In the genomic region with DNA sequence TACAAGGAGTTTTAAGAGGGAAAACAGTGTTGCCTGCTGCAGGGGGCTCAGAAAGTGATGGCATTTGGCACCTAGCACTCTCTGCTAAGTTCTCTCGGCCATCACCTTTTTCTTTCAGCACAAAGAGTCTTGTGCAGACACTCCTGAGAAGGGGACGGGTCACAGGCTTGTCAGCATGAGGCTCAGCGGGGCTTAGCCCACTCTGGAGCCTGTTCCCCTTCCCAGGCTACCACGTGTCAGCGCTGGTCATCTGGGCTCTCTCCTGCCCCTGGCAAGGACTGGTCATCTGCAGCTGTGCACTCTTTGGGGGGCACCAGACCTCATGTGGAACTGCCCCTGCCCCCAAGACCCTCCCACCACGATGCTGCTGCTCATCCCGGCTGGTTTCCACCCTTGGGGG, we compare ENCODE assay signal across 25 cellular contexts.
DNase-seq lines count a peak whose midpoint lies in the region; ATAC-seq and TF ChIP-seq lines count a peak whose summit lies in the region.
"Had no signal": no experiment of that assay in that cellular context is flagged by ENCODE, and none has a peak within 500 bp of the region (broad histone marks: within the 10 kb centered on the region; RNA-seq: fewer than 3 reads in every experiment).

No MANE protein-coding gene starts in this region.

- peak overlapping the region; percentile 68 for H3K18ac ChIP-seq in neuronal stem cell (ENCODE audit: low read length)

- no peak for TF ChIP-seq CTCF in GM23338 (conservative IDR thresholded peaks at IDR 0.05; ENCODE audit: low read depth in 2 of 2)
- no peak for TF ChIP-seq CTCF in HEK293 (tag by site-specific recombination; IDR thresholded peaks at IDR 0.05)
- TF ChIP-seq CTCF in endodermal cell (conservative IDR thresholded peaks at IDR 0.05) = no peak

- peak; percentile 58 for ATAC-seq in GM23338
- ATAC-seq: GM12878 had no signal

- H3K9me3 ChIP-seq in HEK293 (ENCODE audit: control insufficient read depth, insufficient read depth, low read depth, low read length) (no peaks in the 10 kb centered on the region), endodermal cell (ENCODE audit: control insufficient read depth, low read length) (no peaks in the 10 kb centered on the region), neuronal stem cell (replicated peaks in 1 of 2; ENCODE audit: control insufficient read depth in 2 of 2, insufficient read depth in 1 of 2, low read depth in 1 of 2, low read length in 2 of 2) (no peaks in the 10 kb centered on the region)
- H3K9me3 ChIP-seq: BE2C, BLaER1 had no signal

- H2BK120ac ChIP-seq in neuronal stem cell (ENCODE audit: low read depth, low read length) = no peak overlapping the region

- H3K23ac ChIP-seq in neuronal stem cell (ENCODE audit: low read depth, low read length, poor library complexity) = no peak overlapping the region

- H3K27me3 Mint-ChIP-seq in GM23338 (ENCODE audit: insufficient read depth, low read depth, poor library complexity) (peaks cover 4% of the 10 kb centered on the region), endodermal cell (ENCODE audit: insufficient read depth) (peaks cover under 1% of the 10 kb centered on the region)

- H2AK5ac ChIP-seq in neuronal stem cell (ENCODE audit: low read depth, low read length) = no peak overlapping the region

- H3K27ac Mint-ChIP-seq in GM23338 = no peak overlapping the region
- H3K27ac Mint-ChIP-seq in endodermal cell = no peak overlapping the region
- H3K27ac Mint-ChIP-seq: CD4-positive, CD25-positive, alpha-beta regulatory T cell; CD8-positive, alpha-beta memory T cell had no signal

- H2BK5ac ChIP-seq in neuronal stem cell (ENCODE audit: low read length) = no peak overlapping the region

- no peaks in the 10 kb centered on the region for H3K9me2 ChIP-seq in GM23338 (ENCODE audit: insufficient read depth)

- no peak overlapping the region for H3K14ac ChIP-seq in neuronal stem cell (ENCODE audit: low read length)

- POLR2A ChIA-PET in HEK293 (lab: Yijun Ruan, JAX) = no interaction called here

- H3K27me3 ChIP-seq in GM23338 (ENCODE audit: insufficient read depth) (no peaks in the 10 kb centered on the region), endodermal cell (ENCODE audit: control insufficient read depth, insufficient read depth, low read length, poor library complexity, severe bottlenecking) (no peaks in the 10 kb centered on the region), neuronal stem cell (ENCODE audit: control insufficient read depth in 3 of 3, insufficient read depth in 3 of 3, low read depth in 1 of 3, low read length in 3 of 3) (peaks cover 0 to 2% (median 0%) of the 10 kb centered on the region in 3 experiments)
- H3K27me3 ChIP-seq: BE2C, BLaER1 had no signal

- no peaks in the 10 kb centered on the region for H3K36me3 Mint-ChIP-seq in GM23338 (ENCODE audit: low read depth)
- H3K36me3 Mint-ChIP-seq in endodermal cell (ENCODE audit: low read depth) = no peaks in the 10 kb centered on the region
- H3K36me3 Mint-ChIP-seq: CD14-positive monocyte; CD4-positive, alpha-beta memory T cell; CD4-positive, CD25-positive, alpha-beta regulatory T cell had no signal

- H3K4me3 Mint-ChIP-seq in GM23338 = no peak overlapping the region
- H3K4me3 Mint-ChIP-seq in endodermal cell = no peak overlapping the region
- H3K4me3 Mint-ChIP-seq: CD4-positive, alpha-beta memory T cell; CD4-positive, CD25-positive, alpha-beta regulatory T cell; CD8-positive, alpha-beta memory T cell had no signal

- H4K8ac ChIP-seq in neuronal stem cell (ENCODE audit: low read depth, low read length) = no peak overlapping the region

- H3K4me2 ChIP-seq in GM23338 (no peak overlapping the region), neuronal stem cell (ENCODE audit: insufficient read depth, low read length, poor library complexity, severe bottlenecking) (no peak overlapping the region)
- H3K4me2 ChIP-seq: BLaER1 had no signal

- no peak overlapping the region for H3K4ac ChIP-seq in neuronal stem cell (ENCODE audit: low read length)

- H2AFZ ChIP-seq in GM23338 (peak overlapping the region; percentile 56; the same call in 1 of the 2 replicates), neuronal stem cell (ENCODE audit: low read length) (no peak overlapping the region)

- H3K4me3 ChIP-seq in GM23338 (no peak overlapping the region), HEK293 (ENCODE audit: low read depth, low read length) (no peak overlapping the region), endodermal cell (ENCODE audit: low read length) (no peak overlapping the region), neuronal stem cell (ENCODE audit: low read length in 2 of 2) (no peak overlapping the region)
- H3K4me3 ChIP-seq: BLaER1, GM12878 had no signal

- H2BK12ac ChIP-seq in neuronal stem cell (ENCODE audit: low read length) = no peak overlapping the region

- H3K79me2 ChIP-seq in GM23338 (replicated peaks; ENCODE audit: insufficient read depth) = no peaks in the 10 kb centered on the region

- H3K36me3 ChIP-seq in GM23338 (ENCODE audit: insufficient read depth) (no peaks in the 10 kb centered on the region), HEK293 (ENCODE audit: control insufficient read depth in 2 of 2, insufficient read depth in 1 of 2, low read length in 2 of 2) (no peaks in the 10 kb centered on the region), endodermal cell (ENCODE audit: control insufficient read depth, insufficient read depth, low read length) (no peaks in the 10 kb centered on the region), neuronal stem cell (replicated peaks in 1 of 2; ENCODE audit: control insufficient read depth in 2 of 2, insufficient read depth in 2 of 2, low read length in 2 of 2) (no peaks in the 10 kb centered on the region)
- H3K36me3 ChIP-seq: BE2C had no signal

- WGBS in endodermal cell (ENCODE audit: insufficient coverage in 1 of 2, insufficient read length in 1 of 2), 2 experiments = 52 to 58% methylated on average over 3 to 7 of the region's 7 CpGs
- no CpG with 5 or more reads among the region's 7 CpGs for WGBS in neuronal stem cell (ENCODE audit: extremely low coverage in 2 of 2, insufficient read length in 2 of 2, insufficient replicate concordance in 1 of 2), 2 donors

- H4K20me1 ChIP-seq in GM23338 (replicated peaks; ENCODE audit: insufficient read depth) = no peaks in the 10 kb centered on the region

- no peak overlapping the region for H3K9ac ChIP-seq in endodermal cell (ENCODE audit: extremely low read depth, low read length, poor library complexity, severe bottlenecking)
- no peak overlapping the region for H3K9ac ChIP-seq in neuronal stem cell (ENCODE audit: low read depth, low read length, poor library complexity)
- H3K9ac ChIP-seq: BLaER1 had no signal

- DNase-seq in GM23338 (ENCODE audit: low spot score) (no peak), endodermal cell (peak; percentile 52), neuronal stem cell (ENCODE audit: low spot score) (no peak), NCI-H1105 (lab: John Stamatoyannopoulos, UW) (no peak), putamen (ENCODE audit: low spot score) (no peak), NCI-H1930 (lab: John Stamatoyannopoulos, UW) (no peak)
- DNase-seq: 8988T; ACHN; BE2C; C1 segment of cervical spinal cord; CD4-positive, alpha-beta memory T cell; CD4-positive, CD25-positive, alpha-beta regulatory T cell; CD8-positive, alpha-beta memory T cell; COR-L47; DMS 273 treated with DMSO at 0.1 percent for 48 hours; DMS153; DMS53; DMS79; DND-41; EL; GDM1 had no signal

- H3K4me1 Mint-ChIP-seq in GM23338 = peaks cover 7% of the 10 kb centered on the region; the same call in 2 of the 3 replicates
- no peaks in the 10 kb centered on the region for H3K4me1 Mint-ChIP-seq in endodermal cell

- H3K79me1 ChIP-seq in neuronal stem cell (ENCODE audit: low read depth, low read length) = no peaks in the 10 kb centered on the region

- H3K9me3 Mint-ChIP-seq in GM23338 (no peaks in the 10 kb centered on the region), endodermal cell (no peaks in the 10 kb centered on the region)
- H3K9me3 Mint-ChIP-seq: CD14-positive monocyte; CD8-positive, alpha-beta memory T cell had no signal

- no peak overlapping the region for H2BK15ac ChIP-seq in neuronal stem cell (ENCODE audit: low read length)

- H3F3A ChIP-seq in GM23338 (replicated peaks; ENCODE audit: low read depth) = no peaks in the 10 kb centered on the region

- H4K91ac ChIP-seq in neuronal stem cell (ENCODE audit: low read depth, low read length, poor library complexity) = no peak overlapping the region

- H3K27ac ChIP-seq in GM23338 (ENCODE audit: low read depth) (no peak overlapping the region), HEK293 (ENCODE audit: extremely low read depth, low read depth, low read length) (no peak overlapping the region), endodermal cell (ENCODE audit: low read depth, low read length) (no peak overlapping the region), neuronal stem cell (replicated peaks; ENCODE audit: low read length) (no peak overlapping the region)
- H3K27ac ChIP-seq: BLaER1 had no signal

- CTCF ChIA-PET in HEK293 (lab: Yijun Ruan, JAX) = interaction anchor here (1.1 to 1.3 kb wide), 3 partner anchors 10 to 67 kb away, joined by 3 to 4 read pairs (median 4); no protein-coding TSS in a partner anchor

- H3K4me1 ChIP-seq in GM23338 (ENCODE audit: insufficient read depth) = no peaks in the 10 kb centered on the region
- H3K4me1 ChIP-seq in HEK293 (ENCODE audit: control insufficient read depth, insufficient read depth, low read length) = 0 out of 2 replicates have a peak, but pooled peaks cover 3% of the 10 kb centered on the region
- no peaks in the 10 kb centered on the region for H3K4me1 ChIP-seq in endodermal cell (ENCODE audit: control insufficient read depth, insufficient read depth, low read length)
- peaks cover 0 to 5% of the 10 kb centered on the region in 2 donors for H3K4me1 ChIP-seq in neuronal stem cell (ENCODE audit: control insufficient read depth in 2 of 2, insufficient read depth in 1 of 2, low read depth in 1 of 2, low read length in 2 of 2)
- H3K4me1 ChIP-seq: BE2C had no signal

TF ChIP-seq in HEK293, 187 proteins besides CTCF, POLR2A, EP300 and RAD21:
- TF ChIP-seq, protein P1, sequence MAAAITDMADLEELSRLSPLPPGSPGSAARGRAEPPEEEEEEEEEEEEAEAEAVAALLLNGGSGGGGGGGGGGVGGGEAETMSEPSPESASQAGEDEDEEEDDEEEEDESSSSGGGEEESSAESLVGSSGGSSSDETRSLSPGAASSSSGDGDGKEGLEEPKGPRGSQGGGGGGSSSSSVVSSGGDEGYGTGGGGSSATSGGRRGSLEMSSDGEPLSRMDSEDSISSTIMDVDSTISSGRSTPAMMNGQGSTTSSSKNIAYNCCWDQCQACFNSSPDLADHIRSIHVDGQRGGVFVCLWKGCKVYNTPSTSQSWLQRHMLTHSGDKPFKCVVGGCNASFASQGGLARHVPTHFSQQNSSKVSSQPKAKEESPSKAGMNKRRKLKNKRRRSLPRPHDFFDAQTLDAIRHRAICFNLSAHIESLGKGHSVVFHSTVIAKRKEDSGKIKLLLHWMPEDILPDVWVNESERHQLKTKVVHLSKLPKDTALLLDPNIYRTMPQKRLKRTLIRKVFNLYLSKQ (tag by site-specific recombination; IDR thresholded peaks at IDR 0.05; ENCODE audit: borderline replicate concordance) = no peak
- TF ChIP-seq ZIC2 (tag by site-specific recombination; IDR thresholded peaks at IDR 0.05) = 0 out of 2 replicates have a peak, but pooled peaks have one; percentile 10
